Comparison of ENCODE assay signal across 18 cellular contexts in the genomic region with DNA sequence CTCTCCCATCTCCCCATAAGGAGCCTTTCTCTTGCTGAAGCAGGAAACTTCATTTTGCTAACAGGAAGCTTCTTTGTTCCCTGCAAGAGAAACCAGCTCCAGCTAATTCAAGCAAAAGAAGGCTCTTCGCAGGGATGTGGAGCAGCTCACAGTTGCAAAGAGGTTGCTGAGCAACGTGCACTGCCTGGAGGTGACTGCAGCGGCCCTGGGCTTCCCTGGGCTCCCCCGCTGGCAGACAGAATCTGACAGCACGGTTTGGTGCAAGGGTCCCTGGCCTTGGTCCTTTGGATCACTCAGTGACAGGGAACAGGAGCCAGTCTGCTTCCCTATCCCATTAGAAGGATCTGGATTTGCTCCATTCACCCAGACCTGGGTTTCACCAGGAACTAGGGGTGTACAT. TPM values are rescaled to one million over a fixed set of nuclear protein-coding genes. Genes with fewer than 3 reads are reported as not detected.
A peak's percentile ranks its signal among the peaks of the same experiment; 100 is the strongest.
DNase-seq lines count a peak whose midpoint lies in the region; ATAC-seq lines count a peak whose summit lies in the region.
"Had no signal": no experiment of that assay in that cellular context is flagged by ENCODE, and none has a peak within 500 bp of the region (broad histone marks: within the 10 kb centered on the region; RNA-seq: fewer than 3 reads in every experiment).

No MANE protein-coding gene starts in this region.

- H2AK5ac ChIP-seq in mesendoderm (ENCODE audit: low read length) = no peak overlapping the region

- no peaks in the 10 kb centered on the region for H3K79me2 ChIP-seq in mesendoderm (ENCODE audit: control insufficient read depth, insufficient read depth, low read length)

- no peak overlapping the region for H3K56ac ChIP-seq in mesendoderm (ENCODE audit: low read length)

- no peak overlapping the region for H4K8ac ChIP-seq in mesendoderm (ENCODE audit: low read depth, low read length)

- ATAC-seq in GM21526 (IDR thresholded peaks at IDR 0.05; ENCODE audit: low FRiP score, unreplicated experiment) = no peak
- ATAC-seq: body of pancreas, heart left ventricle, left ventricle myocardium superior, T-helper 17 cell had no signal

- DNase-seq in activated effector memory CD4-positive, alpha-beta T cell treated with anti-CD3 and anti-CD28 coated beads, Interleukin-2, amount 50 U/mL, for 16 hours = peak; percentile 25
- DNase-seq in activated effector memory CD4-positive, alpha-beta T cell treated with Interleukin-2 at 50 U/mL for 16 hours = no peak
- DNase-seq in mesendoderm (peak; percentile 42), NCI-H1105 treated with DMSO at 0.1 percent for 48 hours (lab: John Stamatoyannopoulos, UW) (no peak), AML-193 (lab: John Stamatoyannopoulos, UW) (no peak)
- DNase-seq: activated CD4-positive, alpha-beta T cell treated with anti-CD3 and anti-CD28 coated beads for 4 hours; left ventricle myocardium superior; NCI-H1092 treated with DMSO at 0.1 percent for 48 hours; NCI-H510A; T-helper 17 cell had no signal

- no peaks in the 10 kb centered on the region for H3K36me3 ChIP-seq in mesendoderm (ENCODE audit: control insufficient read depth, insufficient read depth, low read length)
- H3K36me3 ChIP-seq: heart left ventricle, Peyer's patch, upper lobe of left lung had no signal

- H3K23ac ChIP-seq in mesendoderm (ENCODE audit: low read length) = no peak overlapping the region

- no peak overlapping the region for H3K18ac ChIP-seq in mesendoderm (ENCODE audit: low read length)

- no peaks in the 10 kb centered on the region for H3K79me1 ChIP-seq in mesendoderm (ENCODE audit: low read length)

- H4K5ac ChIP-seq in mesendoderm (ENCODE audit: low read length) = no peak overlapping the region

- no peak overlapping the region for H3K4me2 ChIP-seq in mesendoderm (ENCODE audit: low read length)

- no CpG with 5 or more reads among the region's 5 CpGs for WGBS in mesendoderm (ENCODE audit: extremely low coverage, insufficient coverage, low lambda C conversion rate)

- peak overlapping the region; percentile 29 for H3K27ac ChIP-seq in angular gyrus (ENCODE audit: low read depth, low read length)
- H3K27ac ChIP-seq in mesendoderm (ENCODE audit: low read depth, low read length) = no peak overlapping the region
- peak overlapping the region; percentile 66 for H3K27ac ChIP-seq in temporal lobe (ENCODE audit: low read depth, low read length)
- H3K27ac ChIP-seq: body of pancreas, Peyer's patch, upper lobe of left lung had no signal

- no peak overlapping the region for H2BK120ac ChIP-seq in mesendoderm (ENCODE audit: low read depth, low read length)

- H2BK15ac ChIP-seq in mesendoderm (replicated peaks; ENCODE audit: low read depth) = no peak overlapping the region

- no peaks in the 10 kb centered on the region for H3K27me3 ChIP-seq in mesendoderm (ENCODE audit: insufficient read depth, low read length, poor library complexity)
- H3K27me3 ChIP-seq: body of pancreas, Peyer's patch, upper lobe of left lung had no signal

- no peak overlapping the region for H3K4ac ChIP-seq in mesendoderm (ENCODE audit: low read depth, low read length)

- H3K4me3 ChIP-seq in mesendoderm (ENCODE audit: low read length) = no peak overlapping the region
- H3K4me3 ChIP-seq: body of pancreas, heart left ventricle, Peyer's patch, upper lobe of left lung had no signal

- no peak overlapping the region for H3K9ac ChIP-seq in mesendoderm (ENCODE audit: low read length)

- H3K4me1 ChIP-seq in mesendoderm (ENCODE audit: control insufficient read depth, low read depth, low read length) = peaks cover 2% of the 10 kb centered on the region
- H3K4me1 ChIP-seq: upper lobe of left lung had no signal

- no peak overlapping the region for H2BK5ac ChIP-seq in mesendoderm (ENCODE audit: low read length)

RNA-seq across cellular contexts. Expression of gene GPR55, which starts 25.8 kb away (rescaled TPM):
- 0.41 TPM for polyA plus RNA-seq in mesendoderm (2013, experiment 1 of 2)
- 0.41 TPM for polyA plus RNA-seq in mesendoderm (2013, experiment 2 of 2)
- total RNA-seq in temporal lobe = not detected
- total RNA-seq: body of pancreas, endothelial cell of umbilical vein, left ventricle myocardium superior had no signal
- polyA plus RNA-seq: endothelial cell of umbilical vein had no signal

RNA-seq across cellular contexts. Expression of gene ITM2C, which starts 34.5 kb away (rescaled TPM):
- polyA plus RNA-seq in mesendoderm (2013, experiment 1 of 2) = 368 TPM
- polyA plus RNA-seq in mesendoderm (2013, experiment 2 of 2) = 373 TPM
- 116 TPM for total RNA-seq in temporal lobe

Comparison
In these comparisons a context has a peak if more than half of its experiments do, and no peak if none do; other contexts are left out.
1. DNase-seq: peak in activated effector memory CD4-positive, alpha-beta T cell treated with anti-CD3 and anti-CD28 coated beads, Interleukin-2, amount 50 U/mL, for 16 hours (single experiment) and mesendoderm (single experiment); none in activated effector memory CD4-positive, alpha-beta T cell treated with Interleukin-2 at 50 U/mL for 16 hours (single experiment), NCI-H1105 treated with DMSO at 0.1 percent for 48 hours (single experiment) and AML-193 (0 of 2).